ENCODE assay signal across 21 cellular contexts in genomic region chr14:55066223-55066622, GRCh38. TPM values are rescaled to one million over a fixed set of nuclear protein-coding genes. Genes with fewer than 3 reads are reported as not detected.
DNase-seq lines count a peak whose midpoint lies in the region; ATAC-seq, FAIRE-seq and TF ChIP-seq lines count a peak whose summit lies in the region.
"Had no signal": no experiment of that assay in that cellular context is flagged by ENCODE, and none has a peak within 500 bp of the region (broad histone marks: within the 10 kb centered on the region; RNA-seq: fewer than 3 reads in every experiment).

No MANE protein-coding gene starts in this region.

- H3K36me3 Mint-ChIP-seq in activated T-cell treated with anti-CD3 and anti-CD28 coated beads, Interleukin-2, amount 50 U/mL, for 24 hours (ENCODE audit: low read depth): peaks cover 79% of the 10 kb centered on the region
- H3K36me3 Mint-ChIP-seq in CD8-positive, alpha-beta T cell: peaks cover 55% of the 10 kb centered on the region
- peaks cover 7 to 38% (median 11%) of the 10 kb centered on the region in 3 donors for H3K36me3 Mint-ChIP-seq in immature natural killer cell

- no peak overlapping the region for H3K27ac ChIP-seq in CD8-positive, alpha-beta T cell (ENCODE audit: low read depth, low read length)
- H3K27ac ChIP-seq: 22Rv1 had no signal

- H3K27me3 ChIP-seq in CD8-positive, alpha-beta T cell (ENCODE audit: insufficient read depth, low read length): no peaks in the 10 kb centered on the region
- H3K27me3 ChIP-seq: BLaER1 treated with 17β-estradiol and CSF1 and Interleukin-3, amounts not matched to agents 10 nM and 100 nM had no signal

- intact Hi-C loops in CD8-positive, alpha-beta T cell (cut with DNase I, micrococcal nuclease): no loop called here

- no peaks in the 10 kb centered on the region for H3K27me3 Mint-ChIP-seq in activated T-cell treated with anti-CD3 and anti-CD28 coated beads, Interleukin-2, amount 50 U/mL, for 24 hours
- no peaks in the 10 kb centered on the region for H3K27me3 Mint-ChIP-seq in CD8-positive, alpha-beta T cell (ENCODE audit: low read depth)
- peaks cover 0 to 3% (median 2%) of the 10 kb centered on the region in 3 donors for H3K27me3 Mint-ChIP-seq in immature natural killer cell (ENCODE audit: low read depth in 3 of 3)

- no peaks in the 10 kb centered on the region for H3K9me3 ChIP-seq in CD8-positive, alpha-beta T cell (ENCODE audit: low read length)
- H3K9me3 ChIP-seq: BLaER1 treated with 17β-estradiol and CSF1 and Interleukin-3, amounts not matched to agents 10 nM and 100 nM had no signal

- in situ Hi-C loops in GM13976 (cut with MboI; ENCODE audit: low sequenced_read_pairs, unreplicated experiment): no loop called here

- peak; percentile 72 for FAIRE-seq in HTR-8/SVneo (lab: Jason Lieb, UNC)
- FAIRE-seq: H1 had no signal

- H3K4me3 ChIP-seq in CD8-positive, alpha-beta T cell (ENCODE audit: low read depth, low read length): no peak overlapping the region
- H3K4me3 ChIP-seq: BLaER1 treated with 17β-estradiol and CSF1 and Interleukin-3, amounts not matched to agents 10 nM and 100 nM had no signal

- no peak for ATAC-seq in CD8-positive, alpha-beta T cell
- no peak for ATAC-seq in HG02642 (IDR thresholded peaks at IDR 0.05; ENCODE audit: poor library complexity, unreplicated experiment)
- ATAC-seq: Panc1, Right ventricle myocardium inferior had no signal

- H3K36me3 ChIP-seq in CD8-positive, alpha-beta T cell (ENCODE audit: insufficient read depth, low read length): peaks cover 13% of the 10 kb centered on the region

- H3K4me1 ChIP-seq in CD8-positive, alpha-beta T cell (ENCODE audit: insufficient read depth, low read length): no peaks in the 10 kb centered on the region

- H3K27ac Mint-ChIP-seq in activated T-cell treated with anti-CD3 and anti-CD28 coated beads, Interleukin-2, amount 50 U/mL, for 24 hours: peak overlapping the region; percentile 3
- H3K27ac Mint-ChIP-seq in CD8-positive, alpha-beta T cell: peak overlapping the region; percentile 47
- peak overlapping the region in 5 of 6 donors; percentile 14 to 68 (median 58) for H3K27ac Mint-ChIP-seq in immature natural killer cell

- no peak for TF ChIP-seq CTCF in CD8-positive, alpha-beta T cell (IDR thresholded peaks at IDR 0.05)
- TF ChIP-seq CTCF in GM13976 (IDR thresholded peaks at IDR 0.05; ENCODE audit: borderline replicate concordance, control extremely low read depth, extremely low read depth, insufficient read depth, missing control alignments): no peak

- POLR2A ChIA-PET in CD8-positive, alpha-beta T cell (lab: Charles Lee): interaction anchor here (0.7 kb wide), 1 partner anchor 12 kb away, joined by 3 read pairs; no protein-coding TSS in a partner anchor

- H3K4me3 Mint-ChIP-seq in activated T-cell treated with anti-CD3 and anti-CD28 coated beads, Interleukin-2, amount 50 U/mL, for 24 hours: no peak overlapping the region
- no peak overlapping the region for H3K4me3 Mint-ChIP-seq in CD8-positive, alpha-beta T cell
- H3K4me3 Mint-ChIP-seq in immature natural killer cell: no peak overlapping the region

- DNase-seq in activated T-cell treated with anti-CD3 and anti-CD28 coated beads, Interleukin-2, amount 50 U/mL, for 24 hours: no peak
- DNase-seq in activated T-cell treated with anti-CD3 and anti-CD28 coated beads for 4 hours: no peak
- no peak for DNase-seq in CD8-positive, alpha-beta T cell
- DNase-seq in HTR-8/SVneo (ENCODE audit: insufficient read length, low spot score): no peak
- DNase-seq in immature natural killer cell: no peak
- DNase-seq in EL: no peak
- no peak for DNase-seq in GM13976 (ENCODE audit: low spot score)
- DNase-seq: COR-L47, DMS153, Kasumi-1, NCI-H1417, NCI-H1930, NCI-H2171, NCI-H446 treated with DMSO at 0.1 percent for 48 hours, NCI-H82 had no signal

- H3K4me1 Mint-ChIP-seq in activated T-cell treated with anti-CD3 and anti-CD28 coated beads, Interleukin-2, amount 50 U/mL, for 24 hours (ENCODE audit: low read depth): peaks cover 24% of the 10 kb centered on the region
- peaks cover 22% of the 10 kb centered on the region for H3K4me1 Mint-ChIP-seq in CD8-positive, alpha-beta T cell (ENCODE audit: low read depth)
- H3K4me1 Mint-ChIP-seq in immature natural killer cell: peaks cover 4 to 33% of the 10 kb centered on the region in 2 donors

- H3K9me3 Mint-ChIP-seq in activated T-cell treated with anti-CD3 and anti-CD28 coated beads, Interleukin-2, amount 50 U/mL, for 24 hours: no peaks in the 10 kb centered on the region
- no peaks in the 10 kb centered on the region for H3K9me3 Mint-ChIP-seq in CD8-positive, alpha-beta T cell
- H3K9me3 Mint-ChIP-seq in immature natural killer cell: no peaks in the 10 kb centered on the region

- CTCF ChIA-PET in CD8-positive, alpha-beta T cell (lab: Charles Lee): interaction anchor here (1.2 to 2.0 kb wide), 2 partner anchors 15 to 24 kb away, joined by 6 to 8 read pairs; partner anchors contain the start of gene MAPK1IP1L

RNA-seq across cellular contexts. Expression of gene MAPK1IP1L, which starts 14.8 kb away (rescaled TPM):
- 100 to 1,000 TPM; 207 to 212 TPM for total RNA-seq in CD8-positive, alpha-beta T cell
- polyA plus RNA-seq in immature natural killer cell: 10 to 100 TPM; 50.0 to 85.0 (median 79.7) TPM

RNA-seq across cellular contexts. Expression of gene SOCS4, which starts 39.2 kb away (rescaled TPM):
- 10 to 100 TPM; 22.6 to 24.0 TPM for total RNA-seq in CD8-positive, alpha-beta T cell
- polyA plus RNA-seq in immature natural killer cell: 1 to 10 TPM; 1.1 to 2.5 (median 1.3) TPM

RNA-seq across cellular contexts. Expression of gene WDHD1, which starts 39.3 kb away (rescaled TPM):
- 1 to 10 TPM; 1.2 to 1.6 TPM for total RNA-seq in CD8-positive, alpha-beta T cell
- polyA plus RNA-seq in immature natural killer cell: 1 to 10 TPM in 2 of 3 donors, under 1 TPM in 1; 0.72 to 7.2 (median 6.6) TPM

Comparison
In these comparisons a context has a peak if more than half of its experiments do, and no peak if none do; other contexts are left out.
1. H3K27ac Mint-ChIP-seq: peak in every context shown above with its lines; median percentile 58 in immature natural killer cell; 47 in CD8-positive, alpha-beta T cell; 3 in activated T-cell treated with anti-CD3 and anti-CD28 coated beads, Interleukin-2, amount 50 U/mL, for 24 hours.